ENCODE assay signal across 8 cellular contexts in the genomic region with DNA sequence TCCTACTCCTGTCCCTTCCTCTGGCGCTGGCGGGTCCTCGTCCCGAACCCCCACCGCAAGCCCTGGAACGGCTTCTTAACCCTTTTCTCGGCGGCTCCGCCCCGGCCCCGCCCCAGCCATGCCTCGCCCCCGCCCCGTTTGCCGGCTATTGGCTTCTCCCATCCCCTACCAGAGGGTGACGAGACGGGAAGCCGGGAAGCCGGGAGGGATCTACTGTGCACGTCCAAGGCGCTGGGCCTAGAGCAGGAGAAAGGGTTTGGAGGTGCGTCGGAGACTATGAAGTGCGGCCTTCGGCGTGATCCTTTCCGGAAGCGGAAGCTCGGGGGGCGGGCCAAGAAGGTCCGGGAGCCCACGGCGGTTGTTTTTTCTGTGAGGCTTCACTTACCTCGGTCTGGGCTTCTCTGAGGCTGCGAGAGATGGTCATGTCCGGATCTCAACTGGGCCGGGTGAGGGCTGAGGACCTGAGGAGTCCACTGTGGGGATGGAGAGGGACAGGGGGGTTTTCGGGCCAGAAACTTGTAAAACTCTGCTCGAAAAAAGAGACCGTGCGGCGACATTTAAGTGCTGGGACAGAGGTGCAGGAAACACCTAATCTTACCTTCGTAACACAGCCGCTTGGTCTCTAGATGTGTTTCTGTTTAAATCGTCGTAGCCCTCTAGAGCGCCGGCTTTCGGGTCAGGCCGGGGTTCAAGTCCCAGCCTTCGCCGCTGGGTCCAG.
DNase-seq lines count a peak whose midpoint lies in the region; ATAC-seq and TF ChIP-seq lines count a peak whose summit lies in the region.

No MANE protein-coding gene starts in this region.

- no peak for TF ChIP-seq CTCF in epithelial cell of esophagus (IDR thresholded peaks at IDR 0.05; ENCODE audit: insufficient read depth, low read depth, low read length, missing control alignments)

- peaks cover 0 to 5% of the 10 kb centered on the region in 2 donors for H3K4me1 ChIP-seq in mucosa of rectum (ENCODE audit: control insufficient read depth in 2 of 2, insufficient read depth in 2 of 2, low read length in 2 of 2)

- H3K36me3 ChIP-seq in mucosa of rectum (ENCODE audit: control insufficient read depth in 2 of 2, insufficient read depth in 2 of 2, low read length in 2 of 2) = no peaks in the 10 kb centered on the region

- no peaks in the 10 kb centered on the region for H3K9me3 ChIP-seq in mucosa of rectum (ENCODE audit: control insufficient read depth in 2 of 2, low read length in 2 of 2)

- H3K4me3 ChIP-seq in epithelial cell of esophagus (ENCODE audit: low read length) (peak overlapping the region; percentile 66), mucosa of rectum (ENCODE audit: low read length in 2 of 2) (peak overlapping the region; percentile 73 to 95)

- H3K27me3 ChIP-seq in mucosa of rectum (ENCODE audit: control insufficient read depth in 2 of 2, insufficient read depth in 2 of 2, low read length in 2 of 2) = no peaks in the 10 kb centered on the region

- peak overlapping the region; percentile 67 to 85 for H3K9ac ChIP-seq in mucosa of rectum (ENCODE audit: low read depth in 1 of 2, low read length in 2 of 2)

- ATAC-seq in GM18868 (IDR thresholded peaks at IDR 0.05; ENCODE audit: unreplicated experiment) (peak; percentile 95), HG03175 (IDR thresholded peaks at IDR 0.05; ENCODE audit: unreplicated experiment) (peak; percentile 74)

- DNase-seq in NCI-H774 (lab: John Stamatoyannopoulos, UW) = peak; percentile 69
- DNase-seq in activated T-cell treated with anti-CD3 and anti-CD28 coated beads for 1 hour (ENCODE audit: low read depth) = peak; percentile 64
- DNase-seq in epithelial cell of esophagus (ENCODE audit: low read depth) = peak; percentile 83
- peak; percentile 47 for DNase-seq in stimulated activated CD8-positive, alpha-beta memory T cell treated with anti-CD3 and anti-CD28 coated beads, Interleukin-4, amount 100 ng/mL, for 24 hours (ENCODE audit: low read depth)
- no peak for DNase-seq in medulla oblongata (ENCODE audit: extremely low spot score)

- peak overlapping the region; percentile 21 to 86 for H3K27ac ChIP-seq in mucosa of rectum (ENCODE audit: low read depth in 2 of 2, low read length in 2 of 2)
